1 cellular context compared by ENCODE assay signal in genomic region chr11:120598517-120599209, GRCh38.
TF ChIP-seq lines count a peak whose summit lies in the region.

No MANE protein-coding gene starts in this region.

TF ChIP-seq in K562, 482 proteins besides CTCF, POLR2A, EP300 and RAD21 (continued from another document):
- no peak for TF ChIP-seq ZBTB43 (CRISPR knock-in tag; IDR thresholded peaks at IDR 0.05)
